18 cellular contexts compared by ENCODE assay signal in the genomic region with DNA sequence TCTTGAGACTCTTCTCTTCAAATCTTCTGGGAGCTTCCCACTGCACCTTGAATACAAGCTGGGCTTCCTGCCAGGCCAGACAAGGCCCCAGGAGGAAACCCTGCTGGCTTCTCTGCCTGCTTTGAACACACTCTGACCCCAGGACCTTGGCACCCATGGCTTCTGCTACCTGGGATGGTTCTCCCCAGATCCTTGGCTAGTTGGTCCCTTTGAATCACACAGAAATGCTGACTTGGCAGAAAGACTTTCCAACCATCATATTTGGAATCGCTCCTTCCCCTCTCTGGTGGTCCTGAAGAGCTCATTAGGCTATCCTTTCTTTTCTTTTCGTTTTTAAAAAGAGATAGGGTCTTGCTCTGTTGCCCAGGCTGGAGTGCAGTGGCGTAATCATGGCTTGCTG.
DNase-seq lines count a peak whose midpoint lies in the region; ATAC-seq, FAIRE-seq and TF ChIP-seq lines count a peak whose summit lies in the region.
"Had no signal": no experiment of that assay in that cellular context is flagged by ENCODE, and none has a peak within 500 bp of the region (broad histone marks: within the 10 kb centered on the region; RNA-seq: fewer than 3 reads in every experiment).

No MANE protein-coding gene starts in this region.

- H3K27me3 Mint-ChIP-seq in CD4-positive, CD25-positive, alpha-beta regulatory T cell, result no peaks in the 10 kb centered on the region
- peaks cover 7% of the 10 kb centered on the region for H3K27me3 Mint-ChIP-seq in glutamatergic neuron (ENCODE audit: unreplicated experiment)
- H3K27me3 Mint-ChIP-seq: CD8-positive, alpha-beta memory T cell had no signal

- no peaks in the 10 kb centered on the region for H3K27me3 ChIP-seq in CD4-positive, CD25-positive, alpha-beta regulatory T cell (ENCODE audit: control insufficient read depth, insufficient read depth, low read length)
- H3K27me3 ChIP-seq: BE2C had no signal

- no peak for FAIRE-seq in A549 (lab: Jason Lieb, UNC)
- FAIRE-seq: A204.1, GM19239, H54 had no signal

- TF ChIP-seq POLR2A in A549 (IDR thresholded peaks at IDR 0.05; ENCODE audit: low read length), result no peak

- POLR2A ChIA-PET in A549 (lab: Yijun Ruan, JAX) (no interaction called here), OCI-LY7 (lab: Charles Lee) (no interaction called here)

- H3K4me1 ChIP-seq in A549 (no peaks in the 10 kb centered on the region), OCI-LY7 (ENCODE audit: insufficient read depth, low read length, poor library complexity, severe bottlenecking) (peaks cover 12% of the 10 kb centered on the region)
- no peaks in the 10 kb centered on the region for H3K4me1 ChIP-seq in CD4-positive, CD25-positive, alpha-beta regulatory T cell (ENCODE audit: control insufficient read depth, insufficient read depth, low read length, poor library complexity, severe bottlenecking)
- H3K4me1 ChIP-seq: BE2C, Caco-2 had no signal

- peaks cover 26% of the 10 kb centered on the region for H3K36me3 Mint-ChIP-seq in CD4-positive, CD25-positive, alpha-beta regulatory T cell
- no peaks in the 10 kb centered on the region for H3K36me3 Mint-ChIP-seq in glutamatergic neuron (ENCODE audit: unreplicated experiment)

- no peak for ATAC-seq in A549
- no peak for ATAC-seq in CD4-positive, CD25-positive, alpha-beta regulatory T cell (ENCODE audit: low read depth in 2 of 2)
- no peak for ATAC-seq in GM19395 (IDR thresholded peaks at IDR 0.05; ENCODE audit: unreplicated experiment)
- ATAC-seq: HCT116 had no signal

- no TSS peak for BruUV-seq in OCI-LY7 (replicated peaks; lab: Mats Ljungman, UMichigan)

- H3K9me3 ChIP-seq in A549 (no peaks in the 10 kb centered on the region), OCI-LY7 (ENCODE audit: low read length) (no peaks in the 10 kb centered on the region)
- no peaks in the 10 kb centered on the region for H3K9me3 ChIP-seq in CD4-positive, CD25-positive, alpha-beta regulatory T cell (ENCODE audit: control insufficient read depth in 2 of 2, low read length in 2 of 2)
- H3K9me3 ChIP-seq: BE2C, Caco-2 had no signal

- DNase-seq in A549 (ENCODE audit: low read depth in 1 of 2, low spot score in 1 of 2) (no peak), OCI-LY7 (ENCODE audit: low spot score) (no peak), glutamatergic neuron (no peak), GF-D8 (lab: John Stamatoyannopoulos, UW) (no peak)
- no peak for DNase-seq in CD4-positive, CD25-positive, alpha-beta regulatory T cell
- DNase-seq in stimulated activated CD4-positive, alpha-beta T cell treated with anti-CD3 and anti-CD28 coated beads, Interleukin-4, amount 100 ng/mL, for 1 hour, result no peak
- DNase-seq: BE2C; Caco-2; CD8-positive, alpha-beta memory T cell; DND-41; GDM1 had no signal

- no peak overlapping the region for H3K4me3 Mint-ChIP-seq in CD4-positive, CD25-positive, alpha-beta regulatory T cell
- peak overlapping the region; percentile 25 for H3K4me3 Mint-ChIP-seq in glutamatergic neuron (ENCODE audit: unreplicated experiment)
- H3K4me3 Mint-ChIP-seq: CD14-positive monocyte; CD8-positive, alpha-beta memory T cell had no signal

- no peaks in the 10 kb centered on the region for H3K36me3 ChIP-seq in CD4-positive, CD25-positive, alpha-beta regulatory T cell (ENCODE audit: control insufficient read depth, insufficient read depth, low read length)
- H3K36me3 ChIP-seq in OCI-LY7 (ENCODE audit: insufficient read depth, low read length), result no peaks in the 10 kb centered on the region

- no peaks in the 10 kb centered on the region for H3K9me2 ChIP-seq in OCI-LY7 (ENCODE audit: insufficient read depth, low read length)

- H3K27ac ChIP-seq in A549 (no peak overlapping the region), OCI-LY7 (ENCODE audit: low read depth, low read length, poor library complexity, severe bottlenecking) (no peak overlapping the region)
- H3K27ac ChIP-seq in CD4-positive, CD25-positive, alpha-beta regulatory T cell (ENCODE audit: insufficient read depth, low read length, poor library complexity, severe bottlenecking), result no peak overlapping the region
- H3K27ac ChIP-seq: HL-60 had no signal

- H2AFZ ChIP-seq in OCI-LY7 (ENCODE audit: low read length), result no peak overlapping the region

- CTCF ChIA-PET in A549 (lab: Yijun Ruan, JAX) (no interaction called here), OCI-LY7 (lab: Charles Lee; ENCODE audit: unreplicated experiment) (no interaction called here)

- no peaks in the 10 kb centered on the region for H4K20me1 ChIP-seq in OCI-LY7 (ENCODE audit: insufficient read depth, low read length)

- TF ChIP-seq RAD21 in A549 (conservative IDR thresholded peaks at IDR 0.05 in 1 of 2, IDR thresholded peaks at IDR 0.05 in 1 of 2), result no peak

- H3K4me2 ChIP-seq in A549, result no peak overlapping the region
- peak overlapping the region; percentile 44 for H3K4me2 ChIP-seq in OCI-LY7 (ENCODE audit: low read length)

- H3K4me1 Mint-ChIP-seq in CD4-positive, CD25-positive, alpha-beta regulatory T cell, result peaks cover 0 to 7% (median 0%) of the 10 kb centered on the region in 4 donors
- peaks cover 26% of the 10 kb centered on the region for H3K4me1 Mint-ChIP-seq in glutamatergic neuron (ENCODE audit: low read depth, unreplicated experiment)
- H3K4me1 Mint-ChIP-seq: CD14-positive monocyte had no signal

- peak overlapping the region in 2 of 3 donors; percentile 20 to 56 for H3K27ac Mint-ChIP-seq in CD4-positive, CD25-positive, alpha-beta regulatory T cell
- H3K27ac Mint-ChIP-seq in glutamatergic neuron (ENCODE audit: unreplicated experiment), result no peak overlapping the region
- H3K27ac Mint-ChIP-seq: CD14-positive monocyte had no signal

- WGBS in A549 (ENCODE audit: missing lambda C conversion rate), result 78% methylated on average over 3 of the region's 3 CpGs

- intact Hi-C loops in OCI-LY7 (cut with micrococcal nuclease; ENCODE audit: unreplicated experiment), result no loop called here

- TF ChIP-seq CTCF in A549 (IDR thresholded peaks at IDR 0.05) (no peak), OCI-LY7 (conservative IDR thresholded peaks at IDR 0.05; ENCODE audit: low read length) (no peak), glutamatergic neuron (IDR thresholded peaks at IDR 0.05; ENCODE audit: partially characterized antibody, unreplicated experiment) (no peak)

- no peaks in the 10 kb centered on the region for H3K79me2 ChIP-seq in OCI-LY7 (ENCODE audit: insufficient read depth, low read depth, low read length)

- no peaks in the 10 kb centered on the region for H3K9me3 Mint-ChIP-seq in CD4-positive, CD25-positive, alpha-beta regulatory T cell
- peaks cover 5% of the 10 kb centered on the region for H3K9me3 Mint-ChIP-seq in glutamatergic neuron (ENCODE audit: unreplicated experiment)
- H3K9me3 Mint-ChIP-seq: CD8-positive, alpha-beta memory T cell had no signal

- no peak for TF ChIP-seq EP300 in A549 (IDR thresholded peaks at IDR 0.05)

- H3K4me3 ChIP-seq in A549 (no peak overlapping the region), OCI-LY7 (ENCODE audit: low read depth, low read length, poor library complexity, severe bottlenecking) (no peak overlapping the region)
- H3K4me3 ChIP-seq in CD4-positive, CD25-positive, alpha-beta regulatory T cell (ENCODE audit: low read depth, low read length), result no peak overlapping the region

TF ChIP-seq in A549, 52 proteins besides CTCF, POLR2A, EP300 and RAD21:
- TF ChIP-seq HDAC2 (IDR thresholded peaks at IDR 0.05) (no peak), CBX2 (IDR thresholded peaks at IDR 0.05; ENCODE audit: borderline replicate concordance, low read depth) (no peak), MAFK (IDR thresholded peaks at IDR 0.05; ENCODE audit: partially characterized antibody) (peak; percentile 98), ZC3H11A (IDR thresholded peaks at IDR 0.05) (no peak)
